Comparison of ENCODE assay signal across 2 cellular contexts in the genomic region with DNA sequence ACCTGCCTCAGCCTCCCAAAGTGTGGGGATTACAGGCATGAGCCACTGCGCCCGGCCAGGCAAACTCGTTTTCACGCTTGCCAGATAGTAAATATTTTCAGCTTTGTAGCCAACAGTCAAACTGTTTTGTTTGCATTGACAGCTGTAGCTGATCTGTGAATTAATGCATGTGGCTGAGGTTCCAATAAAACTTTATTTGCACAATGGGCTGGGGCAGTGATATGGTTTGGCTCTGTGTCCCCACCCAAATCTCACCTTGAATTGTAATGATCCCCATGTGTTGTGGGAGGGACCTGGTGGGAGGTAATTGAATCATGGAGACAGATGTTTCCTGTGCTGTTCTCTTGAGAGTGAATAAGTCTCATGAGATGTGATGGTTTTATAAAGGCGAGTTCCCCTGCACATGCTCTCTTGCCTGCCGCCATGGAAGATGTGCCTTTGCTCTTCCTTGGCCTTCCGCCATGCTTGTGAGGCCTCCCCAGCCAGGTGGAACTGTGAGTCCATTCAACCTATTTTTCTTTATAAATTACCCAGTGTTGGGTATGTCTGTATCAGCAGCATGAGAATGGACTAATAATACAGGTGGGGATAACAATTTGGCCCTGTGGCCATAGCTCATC.
TF ChIP-seq lines count a peak whose summit lies in the region.

No MANE protein-coding gene starts in this region.

TF ChIP-seq in A549, 52 proteins besides CTCF, POLR2A, EP300 and RAD21 (continued from another document):
- TF ChIP-seq PBX3 (IDR thresholded peaks at IDR 0.05) (no peak), JUNB (IDR thresholded peaks at IDR 0.05) (no peak), MAFK (IDR thresholded peaks at IDR 0.05; ENCODE audit: partially characterized antibody) (no peak), ATOH8 (CRISPR knock-in tag; IDR thresholded peaks at IDR 0.05; ENCODE audit: low read depth) (no peak)
TF ChIP-seq in A549: peak in this region for 1.

TF ChIP-seq in K562, 482 proteins besides CTCF, POLR2A, EP300 and RAD21 (continued from another document):
- TF ChIP-seq, protein P1, sequence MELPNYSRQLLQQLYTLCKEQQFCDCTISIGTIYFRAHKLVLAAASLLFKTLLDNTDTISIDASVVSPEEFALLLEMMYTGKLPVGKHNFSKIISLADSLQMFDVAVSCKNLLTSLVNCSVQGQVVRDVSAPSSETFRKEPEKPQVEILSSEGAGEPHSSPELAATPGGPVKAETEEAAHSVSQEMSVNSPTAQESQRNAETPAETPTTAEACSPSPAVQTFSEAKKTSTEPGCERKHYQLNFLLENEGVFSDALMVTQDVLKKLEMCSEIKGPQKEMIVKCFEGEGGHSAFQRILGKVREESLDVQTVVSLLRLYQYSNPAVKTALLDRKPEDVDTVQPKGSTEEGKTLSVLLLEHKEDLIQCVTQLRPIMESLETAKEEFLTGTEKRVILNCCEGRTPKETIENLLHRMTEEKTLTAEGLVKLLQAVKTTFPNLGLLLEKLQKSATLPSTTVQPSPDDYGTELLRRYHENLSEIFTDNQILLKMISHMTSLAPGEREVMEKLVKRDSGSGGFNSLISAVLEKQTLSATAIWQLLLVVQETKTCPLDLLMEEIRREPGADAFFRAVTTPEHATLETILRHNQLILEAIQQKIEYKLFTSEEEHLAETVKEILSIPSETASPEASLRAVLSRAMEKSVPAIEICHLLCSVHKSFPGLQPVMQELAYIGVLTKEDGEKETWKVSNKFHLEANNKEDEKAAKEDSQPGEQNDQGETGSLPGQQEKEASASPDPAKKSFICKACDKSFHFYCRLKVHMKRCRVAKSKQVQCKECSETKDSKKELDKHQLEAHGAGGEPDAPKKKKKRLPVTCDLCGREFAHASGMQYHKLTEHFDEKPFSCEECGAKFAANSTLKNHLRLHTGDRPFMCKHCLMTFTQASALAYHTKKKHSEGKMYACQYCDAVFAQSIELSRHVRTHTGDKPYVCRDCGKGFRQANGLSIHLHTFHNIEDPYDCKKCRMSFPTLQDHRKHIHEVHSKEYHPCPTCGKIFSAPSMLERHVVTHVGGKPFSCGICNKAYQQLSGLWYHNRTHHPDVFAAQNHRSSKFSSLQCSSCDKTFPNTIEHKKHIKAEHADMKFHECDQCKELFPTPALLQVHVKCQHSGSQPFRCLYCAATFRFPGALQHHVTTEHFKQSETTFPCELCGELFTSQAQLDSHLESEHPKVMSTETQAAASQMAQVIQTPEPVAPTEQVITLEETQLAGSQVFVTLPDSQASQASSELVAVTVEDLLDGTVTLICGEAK (IDR thresholded peaks at IDR 0.05) = peak; percentile 83
- TF ChIP-seq, protein P1 (CRISPR knock-in tag; IDR thresholded peaks at IDR 0.05) = peak; percentile 78
- TF ChIP-seq ZNF444 (CRISPR knock-in tag; IDR thresholded peaks at IDR 0.05) (no peak), ZNF431 (CRISPR knock-in tag; IDR thresholded peaks at IDR 0.05) (peak; percentile 90)
